ENCODE assay signal across 17 cellular contexts in genomic region chr20:23857954-23858565, GRCh38. TPM values are rescaled to one million over a fixed set of nuclear protein-coding genes. Genes with fewer than 3 reads are reported as not detected.
DNase-seq lines count a peak whose midpoint lies in the region; TF ChIP-seq lines count a peak whose summit lies in the region.
"Had no signal": no experiment of that assay in that cellular context is flagged by ENCODE, and none has a peak within 500 bp of the region (broad histone marks: within the 10 kb centered on the region; RNA-seq: fewer than 3 reads in every experiment).

No MANE protein-coding gene starts in this region.

- no peaks in the 10 kb centered on the region for H3K9me3 Mint-ChIP-seq in endodermal cell
- H3K9me3 Mint-ChIP-seq: CD4-positive, alpha-beta memory T cell had no signal

- peak overlapping the region; percentile 70 for H3K27ac ChIP-seq in endodermal cell (ENCODE audit: low read depth, low read length)
- H3K27ac ChIP-seq: PC-9 had no signal

- no peaks in the 10 kb centered on the region for H3K27me3 ChIP-seq in endodermal cell (ENCODE audit: control insufficient read depth, insufficient read depth, low read length, poor library complexity, severe bottlenecking)
- H3K27me3 ChIP-seq: BE2C had no signal

- TF ChIP-seq CTCF in endodermal cell (conservative IDR thresholded peaks at IDR 0.05): no peak

- H3K36me3 ChIP-seq in endodermal cell (ENCODE audit: control insufficient read depth, insufficient read depth, low read length): no peaks in the 10 kb centered on the region
- H3K36me3 ChIP-seq: BE2C had no signal

- peaks cover 20% of the 10 kb centered on the region for H3K4me1 Mint-ChIP-seq in endodermal cell
- H3K4me1 Mint-ChIP-seq: CD4-positive, alpha-beta memory T cell had no signal

- peaks cover 3% of the 10 kb centered on the region for H3K9me3 ChIP-seq in endodermal cell (ENCODE audit: control insufficient read depth, low read length)
- H3K9me3 ChIP-seq: BE2C had no signal

- no peak overlapping the region for H3K4me3 Mint-ChIP-seq in endodermal cell
- H3K4me3 Mint-ChIP-seq: CD4-positive, alpha-beta memory T cell had no signal

- H3K9ac ChIP-seq in endodermal cell (ENCODE audit: extremely low read depth, low read length, poor library complexity, severe bottlenecking): no peak overlapping the region

- no peak overlapping the region for H3K4me3 ChIP-seq in endodermal cell (ENCODE audit: low read length)
- H3K4me3 ChIP-seq: PC-9 had no signal

- DNase-seq in NCI-H2171 (lab: John Stamatoyannopoulos, UW) (peak; percentile 23), endodermal cell (peak; percentile 73), left kidney (ENCODE audit: low read depth, low spot score) (peak; percentile 91), renal cortical epithelial cell (ENCODE audit: low read depth) (peak; percentile 16), HUDEP-2 (lab: John Stamatoyannopoulos, UW; ENCODE audit: unreplicated experiment in 76 of 76) (no peak)
- DNase-seq in effector CD8-positive, alpha-beta T cell (lab: John Stamatoyannopoulos, UW): no peak
- DNase-seq in activated T-cell treated with anti-CD3 and anti-CD28 coated beads, Interleukin-2, amount 50 U/mL, for 48 hours: no peak
- DNase-seq: BE2C; CD4-positive, alpha-beta memory T cell; IMR-90; NCI-H1417; NCI-H2029; NCI-H524 treated with DMSO at 0.1 percent for 48 hours; NK-92 treated with Interleukin-12 subunit alpha and Interleukin-12 subunit beta, amount 100 ng/mL, for 24 hours; PC-9; Right ventricle myocardium superior had no signal

- WGBS in endodermal cell (ENCODE audit: insufficient coverage in 1 of 2, insufficient read length in 1 of 2), 2 experiments: 50 to 67% methylated on average over 3 to 9 of the region's 10 CpGs

- no peak overlapping the region for H3K27ac Mint-ChIP-seq in endodermal cell
- H3K27ac Mint-ChIP-seq: CD4-positive, alpha-beta memory T cell had no signal

- H3K36me3 Mint-ChIP-seq in endodermal cell (ENCODE audit: low read depth): no peaks in the 10 kb centered on the region
- H3K36me3 Mint-ChIP-seq: CD4-positive, alpha-beta memory T cell had no signal

- H3K4me1 ChIP-seq in endodermal cell (ENCODE audit: control insufficient read depth, insufficient read depth, low read length): no peaks in the 10 kb centered on the region
- H3K4me1 ChIP-seq: BE2C had no signal

- H3K27me3 Mint-ChIP-seq in endodermal cell (ENCODE audit: insufficient read depth): no peaks in the 10 kb centered on the region

RNA-seq across cellular contexts. Expression of gene CST5, which starts 21.5 kb away (rescaled TPM):
- not detected for total RNA-seq in endodermal cell
- 0.32 TPM for polyA plus RNA-seq in endodermal cell (2013, experiment 1 of 2)
- 0.79 TPM for polyA plus RNA-seq in endodermal cell (2013, experiment 2 of 2)
- not detected in 2 replicates for total RNA-seq in renal cortical epithelial cell
- total RNA-seq: CD4-positive, alpha-beta memory T cell; IMR-90; LHCN-M2; Right ventricle myocardium superior had no signal
- polyA plus RNA-seq: CD4-positive, alpha-beta memory T cell; IMR-90 had no signal

RNA-seq across cellular contexts. Expression of gene CST2, which starts 31.5 kb away (rescaled TPM):
- total RNA-seq in endodermal cell (under 1 TPM in 1 of 2 donors, not detected in 1; 0.62 TPM), renal cortical epithelial cell (not detected in 2 replicates)
- 0.71 TPM for polyA plus RNA-seq in endodermal cell (2013, experiment 1 of 2)
- polyA plus RNA-seq in endodermal cell (2013, experiment 2 of 2): 0.46 TPM
- total RNA-seq: CD4-positive, alpha-beta memory T cell; IMR-90; LHCN-M2; PC-9; Right ventricle myocardium superior had no signal
- polyA plus RNA-seq: CD4-positive, alpha-beta memory T cell; IMR-90 had no signal

Comparison
In these comparisons a context has a peak if more than half of its experiments do, and no peak if none do; other contexts are left out.
1. DNase-seq: peak in NCI-H2171 (single experiment), endodermal cell (single experiment), left kidney (single experiment) and renal cortical epithelial cell (single experiment); none in effector CD8-positive, alpha-beta T cell (single experiment), activated T-cell treated with anti-CD3 and anti-CD28 coated beads, Interleukin-2, amount 50 U/mL, for 48 hours (0 of 2) and HUDEP-2 (0 of 76).